9 cellular contexts compared by ENCODE assay signal in genomic region chr4:69536980-69537379, GRCh38. TPM values are rescaled to one million over a fixed set of nuclear protein-coding genes. Genes with fewer than 3 reads are reported as not detected.
"Had no signal": no experiment of that assay in that cellular context is flagged by ENCODE, and none has a peak within 500 bp of the region (broad histone marks: within the 10 kb centered on the region; RNA-seq: fewer than 3 reads in every experiment).

No MANE protein-coding gene starts in this region.

- H3K4me3 ChIP-seq: GM12878 had no signal

- ATAC-seq: GM12878 had no signal

- FAIRE-seq: G401.6, GM12878, GM12891, GM12892, GM18507, GM19239 had no signal

- DNase-seq: GDM1, GF-D8 had no signal

RNA-seq across cellular contexts. Expression of gene UGT2B4, which starts 41.3 kb away (rescaled TPM):
- total RNA-seq: G401 had no signal
- polyA plus RNA-seq: GM12878 had no signal
